21 cellular contexts compared by ENCODE assay signal in genomic region chr10:131762789-131763696, GRCh38.
"Had no signal": no experiment of that assay in that cellular context is flagged by ENCODE, and none has a peak within 500 bp of the region (broad histone marks: within the 10 kb centered on the region; RNA-seq: fewer than 3 reads in every experiment).

No MANE protein-coding gene starts in this region.

- H3K4me1 ChIP-seq: adrenal gland, ascending aorta, esophagus squamous epithelium, gastrocnemius medialis, left ventricle myocardium inferior, thyroid gland, upper lobe of right lung had no signal

- H3K36me3 ChIP-seq: adrenal gland, ascending aorta, esophagus squamous epithelium, gastrocnemius medialis, left ventricle myocardium inferior, ovary, thyroid gland, upper lobe of right lung had no signal

- H3K27me3 ChIP-seq: adrenal gland, ascending aorta, ovary, thyroid gland, upper lobe of right lung had no signal

- DNase-seq: activated CD4-positive, alpha-beta T cell treated with anti-CD3 and anti-CD28 coated beads for 36 hours; activated CD4-positive, alpha-beta T cell treated with anti-CD3 and anti-CD28 coated beads, Interleukin-2, amount 50 U/mL, for 48 hours; activated CD8-positive, alpha-beta memory T cell treated with anti-CD3 and anti-CD28 coated beads, Interleukin-2, amount 50 U/mL, for 48 hours; activated naive CD4-positive, alpha-beta T cell; activated T-cell treated with anti-CD3 and anti-CD28 coated beads, Interleukin-2, amount 50 U/mL, for 4 hours; adrenal gland; cerebellar nuclear complex; esophagus squamous epithelium; gastrocnemius medialis; hippocampal formation; left ventricle myocardium inferior; naive thymus-derived CD8-positive, alpha-beta T cell; ovary; right cardiac atrium; stimulated activated CD4-positive, alpha-beta T cell treated with anti-CD3 and anti-CD28 coated beads, Interleukin-4, amount 100 ng/mL, for 24 hours; stimulated activated naive CD8-positive, alpha-beta T cell treated with anti-CD3 and anti-CD28 coated beads, Interleukin-15, Interleukin-2, amounts not matched to agents 100 U/mL and 50 U/mL, for 24 hours; T-helper 9 cell; thyroid gland; upper lobe of right lung had no signal

- H3K9me3 ChIP-seq: adrenal gland, ascending aorta, esophagus squamous epithelium, gastrocnemius medialis, ovary, thyroid gland, upper lobe of right lung had no signal

- H3K4me3 ChIP-seq: adrenal gland, ascending aorta, coronary artery, esophagus squamous epithelium, gastrocnemius medialis, left ventricle myocardium inferior, ovary, thyroid gland, upper lobe of right lung had no signal

- H3K27ac ChIP-seq: adrenal gland, ascending aorta, coronary artery, esophagus squamous epithelium, gastrocnemius medialis, left ventricle myocardium inferior, ovary, thyroid gland, upper lobe of right lung had no signal
